In genomic region chr1:231417503-231417902, GRCh38 we compare ENCODE assay signal across 10 cellular contexts. TPM values are rescaled to one million over a fixed set of nuclear protein-coding genes. Genes with fewer than 3 reads are reported as not detected.
A peak's percentile ranks its signal among the peaks of the same experiment; 100 is the strongest.
DNase-seq lines count a peak whose midpoint lies in the region; ATAC-seq, FAIRE-seq and TF ChIP-seq lines count a peak whose summit lies in the region.
"Had no signal": no experiment of that assay in that cellular context is flagged by ENCODE, and none has a peak within 500 bp of the region (broad histone marks: within the 10 kb centered on the region; RNA-seq: fewer than 3 reads in every experiment).

No MANE protein-coding gene starts in this region.

- H3K4me1 ChIP-seq in heart left ventricle (peaks cover 4 to 75% (median 58%) of the 10 kb centered on the region in 12 donors), kidney (ENCODE audit: control insufficient read depth in 1 of 2, insufficient read depth in 1 of 2, low read depth in 1 of 2, low read length in 2 of 2) (peaks cover 6 to 15% of the 10 kb centered on the region in 2 donors)

- peaks cover 71% of the 10 kb centered on the region for H3K4me1 Mint-ChIP-seq in activated T-helper 1 cell treated with anti-CD3 and anti-CD28 coated beads, Interleukin-12 subunit alpha, Interleukin-12 subunit beta, Interleukin-2, Interleukin-4 antibody, amounts not matched to agents 30 ng/mL and 10 ng/mL and 1 ng/mL, durations not matched to agents 14 hours and 24 hours and 36 hours (ENCODE audit: low read depth)
- H3K4me1 Mint-ChIP-seq in type B pancreatic cell (ENCODE audit: unreplicated experiment) = peaks cover 42% of the 10 kb centered on the region
- H3K4me1 Mint-ChIP-seq in progenitor cell of endocrine pancreas (ENCODE audit: low read depth) = peaks cover 35% of the 10 kb centered on the region

- H3K27me3 ChIP-seq in heart left ventricle = no peaks in the 10 kb centered on the region

- peaks cover 40% of the 10 kb centered on the region for H3K36me3 Mint-ChIP-seq in activated T-helper 1 cell treated with anti-CD3 and anti-CD28 coated beads, Interleukin-12 subunit alpha, Interleukin-12 subunit beta, Interleukin-2, Interleukin-4 antibody, amounts not matched to agents 30 ng/mL and 10 ng/mL and 1 ng/mL, durations not matched to agents 14 hours and 24 hours and 36 hours (ENCODE audit: low read depth)
- H3K36me3 Mint-ChIP-seq in type B pancreatic cell (peaks cover 16% of the 10 kb centered on the region), progenitor cell of endocrine pancreas (ENCODE audit: insufficient read depth) (peaks cover 4% of the 10 kb centered on the region)

- no peak for FAIRE-seq in kidney (lab: Jason Lieb, UNC)
- FAIRE-seq: RCC 7860 had no signal

- ATAC-seq in heart left ventricle = no peak
- no peak for ATAC-seq in GM21528 (IDR thresholded peaks at IDR 0.05; ENCODE audit: low FRiP score, unreplicated experiment)

- DNase-seq in heart left ventricle (no peak), cardiac septum (ENCODE audit: low spot score) (no peak), kidney (no peak), type B pancreatic cell (ENCODE audit: extremely low spot score, unreplicated experiment) (no peak), NCI-H1436 (lab: John Stamatoyannopoulos, UW) (no peak), progenitor cell of endocrine pancreas (ENCODE audit: low spot score, unreplicated experiment) (no peak)
- DNase-seq in activated T-helper 1 cell treated with anti-CD3 and anti-CD28 coated beads, Interleukin-12 subunit alpha, Interleukin-12 subunit beta, Interleukin-2, Interleukin-4 antibody, amounts not matched to agents 30 ng/mL and 10 ng/mL and 1 ng/mL, durations not matched to agents 14 hours and 24 hours and 36 hours (ENCODE audit: low spot score) = no peak
- DNase-seq: activated naive CD4-positive, alpha-beta T cell treated with Interleukin-2 at 50 U/mL for 16 hours had no signal

- H3K27ac Mint-ChIP-seq in activated T-helper 1 cell treated with anti-CD3 and anti-CD28 coated beads, Interleukin-12 subunit alpha, Interleukin-12 subunit beta, Interleukin-2, Interleukin-4 antibody, amounts not matched to agents 30 ng/mL and 10 ng/mL and 1 ng/mL, durations not matched to agents 14 hours and 24 hours and 36 hours = peak overlapping the region; percentile 3
- H3K27ac Mint-ChIP-seq in type B pancreatic cell = no peak overlapping the region
- no peak overlapping the region for H3K27ac Mint-ChIP-seq in progenitor cell of endocrine pancreas

- H3K36me3 ChIP-seq in heart left ventricle = peaks cover 0 to 13% (median 0%) of the 10 kb centered on the region in 9 donors
- H3K36me3 ChIP-seq in kidney (ENCODE audit: control insufficient read depth in 1 of 2, insufficient read depth in 2 of 2, low read length in 2 of 2) = no peaks in the 10 kb centered on the region

- H3K9me3 Mint-ChIP-seq in activated T-helper 1 cell treated with anti-CD3 and anti-CD28 coated beads, Interleukin-12 subunit alpha, Interleukin-12 subunit beta, Interleukin-2, Interleukin-4 antibody, amounts not matched to agents 30 ng/mL and 10 ng/mL and 1 ng/mL, durations not matched to agents 14 hours and 24 hours and 36 hours = no peaks in the 10 kb centered on the region
- H3K9me3 Mint-ChIP-seq in type B pancreatic cell (no peaks in the 10 kb centered on the region), progenitor cell of endocrine pancreas (ENCODE audit: low read depth) (no peaks in the 10 kb centered on the region)

- H3K4me3 ChIP-seq in heart left ventricle (peak overlapping the region in 11 of 12 donors; percentile 19 to 88 (median 83)), kidney (ENCODE audit: low read length in 2 of 2) (peak overlapping the region; percentile 36 to 79)

- H3K9me3 ChIP-seq in heart left ventricle (no peaks in the 10 kb centered on the region), kidney (ENCODE audit: control insufficient read depth in 1 of 2, low read length in 2 of 2) (no peaks in the 10 kb centered on the region)

- H3K27me3 Mint-ChIP-seq in activated T-helper 1 cell treated with anti-CD3 and anti-CD28 coated beads, Interleukin-12 subunit alpha, Interleukin-12 subunit beta, Interleukin-2, Interleukin-4 antibody, amounts not matched to agents 30 ng/mL and 10 ng/mL and 1 ng/mL, durations not matched to agents 14 hours and 24 hours and 36 hours (ENCODE audit: insufficient read depth) = peaks cover under 1% of the 10 kb centered on the region
- H3K27me3 Mint-ChIP-seq in type B pancreatic cell (no peaks in the 10 kb centered on the region), progenitor cell of endocrine pancreas (no peaks in the 10 kb centered on the region)

- peak overlapping the region in 3 of 12 donors; percentile 12 to 35 (median 15) for H3K27ac ChIP-seq in heart left ventricle
- H3K27ac ChIP-seq in kidney (ENCODE audit: low read depth in 2 of 2, low read length in 2 of 2) = no peak overlapping the region

- TF ChIP-seq POLR2A in heart left ventricle (IDR thresholded peaks at IDR 0.05) = no peak

- WGBS in heart left ventricle, 4 donors = 24 to 55% (median 47%) methylated on average over 2 of the region's 2 CpGs

- H3K4me3 Mint-ChIP-seq in activated T-helper 1 cell treated with anti-CD3 and anti-CD28 coated beads, Interleukin-12 subunit alpha, Interleukin-12 subunit beta, Interleukin-2, Interleukin-4 antibody, amounts not matched to agents 30 ng/mL and 10 ng/mL and 1 ng/mL, durations not matched to agents 14 hours and 24 hours and 36 hours = peak overlapping the region; percentile 93
- H3K4me3 Mint-ChIP-seq in type B pancreatic cell (peak overlapping the region; percentile 17), progenitor cell of endocrine pancreas (ENCODE audit: low read depth) (no peak overlapping the region)

- TF ChIP-seq CTCF in heart left ventricle (IDR thresholded peaks at IDR 0.05) = no peak
- TF ChIP-seq CTCF in kidney (IDR thresholded peaks at IDR 0.05; ENCODE audit: borderline replicate concordance, extremely low read depth, insufficient read depth) = no peak
- TF ChIP-seq CTCF in type B pancreatic cell (conservative IDR thresholded peaks at IDR 0.05) = no peak
- TF ChIP-seq CTCF in progenitor cell of endocrine pancreas (IDR thresholded peaks at IDR 0.05; ENCODE audit: unreplicated experiment) = no peak

- peak overlapping the region in 1 of 2 donors; percentile 16 for H3K9ac ChIP-seq in kidney (ENCODE audit: low read length in 2 of 2)

- intact Hi-C loops in heart left ventricle (cut with DNase I) (loop anchor here in 7 of 10 donors (2.0 to 10.0 kb wide), 5 partner anchors 35 to 83 kb away; partner anchors contain the start of genes EXOC8 (in 1 of the 7) and SPRTN (in 1 of the 7)), cardiac septum (cut with DNase I) (loop anchor here (5.0 kb wide), 1 partner anchor 35 kb away; no protein-coding TSS in a partner anchor), kidney (cut with DNase I) (no loop called here)
- intact Hi-C loops in activated T-helper 1 cell treated with anti-CD3 and anti-CD28 coated beads, Interleukin-12 subunit alpha, Interleukin-12 subunit beta, Interleukin-2, Interleukin-4 antibody, amounts not matched to agents 30 ng/mL and 10 ng/mL and 1 ng/mL, durations not matched to agents 14 hours and 24 hours and 36 hours (cut with micrococcal nuclease) = loop anchor here (1.0 kb wide), 1 partner anchor 8 kb away; no protein-coding TSS in a partner anchor

RNA-seq across cellular contexts. Expression of gene EGLN1, which starts 4.6 kb away (rescaled TPM):
- 100 to 1,000 TPM in 1 of 9 donors, 10 to 100 TPM in 8; 51.6 to 122 (median 77.8) TPM for total RNA-seq in heart left ventricle
- 10 to 100 TPM; 20.8 to 59.2 TPM for polyA plus RNA-seq in heart left ventricle
- total RNA-seq in cardiac septum = 47.5 TPM
- total RNA-seq in activated T-helper 1 cell treated with anti-CD3 and anti-CD28 coated beads, Interleukin-12 subunit alpha, Interleukin-12 subunit beta, Interleukin-2, Interleukin-4 antibody, amounts not matched to agents 30 ng/mL and 10 ng/mL and 1 ng/mL, durations not matched to agents 14 hours and 24 hours and 36 hours = 17.1 and 17.8 TPM in 2 replicates
- 38.8 TPM for total RNA-seq in kidney
- polyA plus RNA-seq in kidney (ENCODE audit: insufficient read depth, low read depth, low replicate concordance) = 12.2 TPM
- 24.2 and 27.2 TPM in 2 replicates for total RNA-seq in type B pancreatic cell (ENCODE audit: low replicate concordance)
- 18.3 and 19.9 TPM in 2 replicates for total RNA-seq in progenitor cell of endocrine pancreas
